16 cellular contexts compared by ENCODE assay signal in the genomic region with DNA sequence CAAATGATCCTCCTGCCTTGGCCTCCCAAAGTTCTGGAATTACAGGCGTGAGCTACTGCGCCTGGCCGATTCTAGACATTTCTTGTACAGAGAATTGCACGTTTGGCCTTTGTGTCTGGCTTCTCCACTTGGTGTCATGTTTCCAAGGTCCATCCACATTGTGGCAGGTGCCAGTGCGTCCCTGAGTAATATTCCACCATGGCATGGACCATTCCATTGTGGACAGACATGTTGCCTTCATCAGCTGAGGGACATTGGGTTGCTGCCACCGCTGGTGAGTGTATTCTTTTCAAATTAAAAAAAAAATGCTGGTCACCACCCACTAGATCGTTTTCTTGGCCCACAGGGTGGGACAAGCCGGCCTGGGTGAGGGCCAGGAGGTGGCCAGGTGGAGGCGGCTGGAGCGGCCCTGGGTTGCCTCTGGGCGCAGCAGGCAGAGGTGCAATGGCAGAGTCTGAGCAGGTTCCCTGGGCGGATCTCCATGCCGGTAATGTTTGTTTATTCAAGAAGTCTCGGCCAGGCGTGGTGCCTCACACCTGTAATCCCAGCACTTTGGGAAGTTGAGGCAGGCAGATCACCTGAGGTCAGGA.
A peak's percentile ranks its signal among the peaks of the same experiment; 100 is the strongest.
DNase-seq lines count a peak whose midpoint lies in the region; ATAC-seq and TF ChIP-seq lines count a peak whose summit lies in the region.
"Had no signal": no experiment of that assay in that cellular context is flagged by ENCODE, and none has a peak within 500 bp of the region (broad histone marks: within the 10 kb centered on the region; RNA-seq: fewer than 3 reads in every experiment).

No MANE protein-coding gene starts in this region.

- CTCF ChIA-PET in CD4-positive, alpha-beta memory T cell (lab: Charles Lee; ENCODE audit: partially characterized antibody), result interaction anchor here (0.7 to 10.4 kb wide), 5 partner anchors 14 to 84 kb away, joined by 3 to 81 read pairs (median 4); no protein-coding TSS in a partner anchor
- CTCF ChIA-PET in PC-9 (lab: Charles Lee), result interaction anchor here (0.6 kb wide), 1 partner anchor 598 kb away, joined by 3 read pairs; no protein-coding TSS in a partner anchor

- peak overlapping the region in 5 of 7 donors; percentile 30 to 81 (median 59) for H3K27ac Mint-ChIP-seq in CD4-positive, alpha-beta memory T cell
- H3K27ac Mint-ChIP-seq in osteocyte (ENCODE audit: unreplicated experiment), result peak overlapping the region; percentile 34
- H3K27ac Mint-ChIP-seq: GM23338 had no signal

- peaks cover 0 to 4% (median 0%) of the 10 kb centered on the region in 8 donors for H3K9me3 Mint-ChIP-seq in CD4-positive, alpha-beta memory T cell
- H3K9me3 Mint-ChIP-seq in osteocyte (ENCODE audit: unreplicated experiment), result no peaks in the 10 kb centered on the region
- H3K9me3 Mint-ChIP-seq: CD8-positive, alpha-beta T cell; GM23338 had no signal

- no peak overlapping the region for H2AFZ ChIP-seq in PC-9
- H2AFZ ChIP-seq: GM23338 had no signal

- H3K36me3 Mint-ChIP-seq in CD4-positive, alpha-beta memory T cell, result peaks cover 19 to 30% of the 10 kb centered on the region in 2 donors
- H3K36me3 Mint-ChIP-seq in osteocyte (ENCODE audit: unreplicated experiment), result peaks cover 6% of the 10 kb centered on the region

- H3K4me2 ChIP-seq in PC-9, result no peak overlapping the region
- H3K4me2 ChIP-seq: GM23338 had no signal

- DNase-seq in CD4-positive, alpha-beta memory T cell, result no peak
- DNase-seq in NCI-H2029 (lab: John Stamatoyannopoulos, UW) (peak; percentile 67), osteocyte (ENCODE audit: extremely low spot score, unreplicated experiment) (no peak), occipital lobe (lab: John Stamatoyannopoulos, UW) (no peak), NCI-H187 treated with DMSO at 0.1 percent for 48 hours (lab: John Stamatoyannopoulos, UW) (no peak), PC-9 (no peak)
- DNase-seq: ACHN; CD8-positive, alpha-beta T cell; Karpas-422; MG63; NCI-H1092; NCI-H526 treated with DMSO at 0.1 percent for 48 hours; SIG-M5 had no signal

- peaks cover 7% of the 10 kb centered on the region for H3K36me3 ChIP-seq in CD4-positive, alpha-beta memory T cell (ENCODE audit: insufficient read depth, low read length)
- no peaks in the 10 kb centered on the region for H3K36me3 ChIP-seq in PC-9 (ENCODE audit: low read depth)

- peak; percentile 30 for ATAC-seq in esophagus mucosa
- ATAC-seq: CD8-positive, alpha-beta T cell; GM23338; HCT116 had no signal

- POLR2A ChIA-PET in CD4-positive, alpha-beta memory T cell (lab: Charles Lee; ENCODE audit: partially characterized antibody), result interaction anchor here (1.8 to 97.0 kb wide), 4 partner anchors 8 to 544 kb away, joined by 3 to 6031 read pairs (median 3020); a partner anchor contains a TSS
- POLR2A ChIA-PET in PC-9 (lab: Charles Lee; ENCODE audit: unreplicated experiment), result no interaction called here

- H3K4me1 Mint-ChIP-seq in CD4-positive, alpha-beta memory T cell, result peaks cover 38 to 87% (median 59%) of the 10 kb centered on the region in 4 donors
- peaks cover 54% of the 10 kb centered on the region for H3K4me1 Mint-ChIP-seq in osteocyte (ENCODE audit: unreplicated experiment)

- no peaks in the 10 kb centered on the region for H3K27me3 ChIP-seq in CD4-positive, alpha-beta memory T cell (ENCODE audit: insufficient read depth, low read length)
- no peaks in the 10 kb centered on the region for H3K27me3 ChIP-seq in PC-9 (ENCODE audit: insufficient read depth, low read depth)
- H3K27me3 ChIP-seq: MG63 had no signal

- no peak overlapping the region for H3K4me3 ChIP-seq in CD4-positive, alpha-beta memory T cell (ENCODE audit: low read length in 2 of 2)
- H3K4me3 ChIP-seq in PC-9, result no peak overlapping the region
- H3K4me3 ChIP-seq: GM23338, MG63 had no signal

- peaks cover 4% of the 10 kb centered on the region; the same call in 1 of the 2 replicates for H3K79me2 ChIP-seq in PC-9 (ENCODE audit: low read depth)

- intact Hi-C loops in CD4-positive, alpha-beta memory T cell (cut with micrococcal nuclease), result no loop called here
- intact Hi-C loops in PC-9 (cut with micrococcal nuclease; ENCODE audit: unreplicated experiment), result no loop called here

- no peaks in the 10 kb centered on the region for H3K9me2 ChIP-seq in PC-9 (ENCODE audit: insufficient read depth)

- peaks cover 85% of the 10 kb centered on the region for H3K4me1 ChIP-seq in CD4-positive, alpha-beta memory T cell (ENCODE audit: insufficient read depth, low read length)
- no peaks in the 10 kb centered on the region for H3K4me1 ChIP-seq in PC-9 (replicated peaks; ENCODE audit: insufficient read depth)

- no TSS peak for BruUV-seq in PC-9 (replicated peaks; lab: Mats Ljungman, UMichigan)

- no peak for TF ChIP-seq CTCF in osteocyte (IDR thresholded peaks at IDR 0.05)
- no peak for TF ChIP-seq CTCF in PC-9 (conservative IDR thresholded peaks at IDR 0.05)

- peak overlapping the region in 1 of 8 donors; percentile 36 for H3K4me3 Mint-ChIP-seq in CD4-positive, alpha-beta memory T cell
- H3K4me3 Mint-ChIP-seq in osteocyte (ENCODE audit: unreplicated experiment), result no peak overlapping the region
- H3K4me3 Mint-ChIP-seq: CD8-positive, alpha-beta T cell; GM23338 had no signal

- H3K27ac ChIP-seq in CD4-positive, alpha-beta memory T cell (ENCODE audit: low read depth, low read length), result no peak overlapping the region
- no peak overlapping the region for H3K27ac ChIP-seq in PC-9

- peaks cover 29% of the 10 kb centered on the region for H4K20me1 ChIP-seq in PC-9 (ENCODE audit: insufficient read depth)

- no peaks in the 10 kb centered on the region for H3K9me3 ChIP-seq in CD4-positive, alpha-beta memory T cell (ENCODE audit: control insufficient read depth in 1 of 2, low read length in 2 of 2)
- no peaks in the 10 kb centered on the region for H3K9me3 ChIP-seq in PC-9 (ENCODE audit: insufficient read depth, low read depth)
- H3K9me3 ChIP-seq: MG63 had no signal

- H3F3A ChIP-seq in PC-9 (ENCODE audit: insufficient read depth, low read depth), result no peaks in the 10 kb centered on the region

- H3K27me3 Mint-ChIP-seq in CD4-positive, alpha-beta memory T cell, result no peaks in the 10 kb centered on the region
- H3K27me3 Mint-ChIP-seq in osteocyte (ENCODE audit: unreplicated experiment), result no peaks in the 10 kb centered on the region
